In the genomic region with DNA sequence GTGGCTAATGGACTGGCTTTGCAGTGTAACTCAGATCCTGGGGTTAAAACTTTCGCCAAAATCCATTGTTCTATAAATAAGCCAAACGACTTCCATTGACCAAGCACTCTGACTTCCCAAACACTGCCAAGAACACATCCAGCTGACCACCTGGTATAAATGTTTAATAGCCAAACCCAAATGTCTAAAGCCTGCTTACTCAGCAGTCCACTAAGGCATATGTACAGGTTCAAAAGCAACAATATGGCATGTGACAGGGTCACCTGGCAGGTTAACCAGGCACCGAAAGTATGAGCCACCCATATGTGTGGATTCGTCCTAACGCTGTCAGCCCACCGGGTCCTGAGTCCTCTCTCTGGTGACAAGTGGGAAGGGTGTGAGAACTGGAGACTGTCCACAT, we compare ENCODE assay signal across 9 cellular contexts. TPM values are rescaled to one million over a fixed set of nuclear protein-coding genes. Genes with fewer than 3 reads are reported as not detected.
DNase-seq lines count a peak whose midpoint lies in the region; ATAC-seq, FAIRE-seq and TF ChIP-seq lines count a peak whose summit lies in the region.
"Had no signal": no experiment of that assay in that cellular context is flagged by ENCODE, and none has a peak within 500 bp of the region (broad histone marks: within the 10 kb centered on the region; RNA-seq: fewer than 3 reads in every experiment).

No MANE protein-coding gene starts in this region.

- POLR2A ChIA-PET in CD4-positive, alpha-beta T cell (lab: Charles Lee) = interaction anchor here (1.3 kb wide), 1 partner anchor 26 kb away, joined by 3 read pairs; no protein-coding TSS in a partner anchor

- peaks cover 61% of the 10 kb centered on the region for H3K36me3 Mint-ChIP-seq in CD4-positive, alpha-beta T cell (ENCODE audit: low read depth)

- 41 to 50% methylated on average over 6 of the region's 6 CpGs for WGBS in pancreas, 2 donors

- intact Hi-C loops in CD4-positive, alpha-beta T cell (cut with DNase I, micrococcal nuclease) = loop anchor here in 1 of 2 experiments (5.0 kb wide), 1 partner anchor 34 kb away; no protein-coding TSS in a partner anchor
- intact Hi-C loops in pancreas (cut with DNase I) = no loop called here

- no peak for FAIRE-seq in pancreas (lab: Jason Lieb, UNC)

- TF ChIP-seq POLR2A in Peyer's patch (IDR thresholded peaks at IDR 0.05) = no peak

- H3K27ac ChIP-seq in CD4-positive, alpha-beta T cell (ENCODE audit: low read depth, low read length) = no peak overlapping the region
- H3K27ac ChIP-seq in Peyer's patch (peak overlapping the region; percentile 99 to 100 (median 100)), pancreas (peak overlapping the region in 3 of 4 donors; percentile 97 to 99 (median 99))

- H3K4me3 ChIP-seq in Peyer's patch (peak overlapping the region in 2 of 4 donors; percentile 89 to 94), endocrine pancreas (ENCODE audit: control insufficient read depth, insufficient read depth, low read length) (no peak overlapping the region), pancreas (peak overlapping the region in 2 of 4 donors; percentile 83 to 97)

- H3K27me3 ChIP-seq in CD4-positive, alpha-beta T cell (ENCODE audit: control insufficient read depth, insufficient read depth, low read length) = no peaks in the 10 kb centered on the region
- no peaks in the 10 kb centered on the region for H3K27me3 ChIP-seq in Peyer's patch
- H3K27me3 ChIP-seq in endocrine pancreas (ENCODE audit: control insufficient read depth, insufficient read depth, low read length) = no peaks in the 10 kb centered on the region
- H3K27me3 ChIP-seq in pancreas = no peaks in the 10 kb centered on the region

- DNase-seq in CD4-positive, alpha-beta T cell = no peak
- DNase-seq in Peyer's patch = no peak
- DNase-seq in pancreas = no peak
- DNase-seq in A172 (ENCODE audit: low spot score) = no peak
- no peak for DNase-seq in NCI-H2029 (lab: John Stamatoyannopoulos, UW)
- no peak for DNase-seq in central memory CD4-positive, alpha-beta T cell
- DNase-seq: NCI-H2171 had no signal

- H3K36me3 ChIP-seq in Peyer's patch = peaks cover 0 to 24% (median 0%) of the 10 kb centered on the region in 3 donors
- no peaks in the 10 kb centered on the region for H3K36me3 ChIP-seq in endocrine pancreas (ENCODE audit: control insufficient read depth, insufficient read depth, low read length)
- no peaks in the 10 kb centered on the region for H3K36me3 ChIP-seq in pancreas

- H3K9ac ChIP-seq in endocrine pancreas (ENCODE audit: control insufficient read depth, insufficient read depth, low read length) = peak overlapping the region; percentile 0

- H3K4me1 Mint-ChIP-seq in CD4-positive, alpha-beta T cell (ENCODE audit: low read depth) = peaks cover 55% of the 10 kb centered on the region

- ATAC-seq in CD4-positive, alpha-beta T cell (ENCODE audit: poor library complexity) = no peak
- ATAC-seq in pancreas (no peak), GM18873 (IDR thresholded peaks at IDR 0.05; ENCODE audit: low FRiP score, unreplicated experiment) (no peak)

- TF ChIP-seq CTCF in CD4-positive, alpha-beta T cell (IDR thresholded peaks at IDR 0.05) = no peak
- TF ChIP-seq CTCF in Peyer's patch (IDR thresholded peaks at IDR 0.05) = no peak
- no peak for TF ChIP-seq CTCF in pancreas (IDR thresholded peaks at IDR 0.05)

- H3K27ac Mint-ChIP-seq in CD4-positive, alpha-beta T cell = peak overlapping the region; percentile 85

- CTCF ChIA-PET in CD4-positive, alpha-beta T cell (lab: Charles Lee) = interaction anchor here (1.0 kb wide), 1 partner anchor 13 kb away, joined by 3 read pairs; no protein-coding TSS in a partner anchor

- no peaks in the 10 kb centered on the region for H3K9me3 ChIP-seq in CD4-positive, alpha-beta T cell (ENCODE audit: control insufficient read depth, low read length)
- no peaks in the 10 kb centered on the region for H3K9me3 ChIP-seq in Peyer's patch
- H3K9me3 ChIP-seq in endocrine pancreas (ENCODE audit: control insufficient read depth, low read length) = no peaks in the 10 kb centered on the region
- no peaks in the 10 kb centered on the region for H3K9me3 ChIP-seq in pancreas

- H3K4me1 ChIP-seq in Peyer's patch = peaks cover 13 to 67% (median 37%) of the 10 kb centered on the region in 4 donors
- H3K4me1 ChIP-seq in endocrine pancreas (ENCODE audit: control insufficient read depth, insufficient read depth, low read length) = peaks cover 7% of the 10 kb centered on the region
- H3K4me1 ChIP-seq in pancreas = peaks cover 48 to 64% (median 51%) of the 10 kb centered on the region in 3 donors

- H3K27me3 Mint-ChIP-seq in CD4-positive, alpha-beta T cell = no peaks in the 10 kb centered on the region

- no peaks in the 10 kb centered on the region for H3K9me3 Mint-ChIP-seq in CD4-positive, alpha-beta T cell

- peak overlapping the region; percentile 90 for H3K4me3 Mint-ChIP-seq in CD4-positive, alpha-beta T cell

RNA-seq across cellular contexts. Expression of a gene that starts 2.1 kb away (rescaled TPM):
- 100 to 1,000 TPM; 277 to 286 TPM for total RNA-seq in CD4-positive, alpha-beta T cell
- total RNA-seq in Peyer's patch (100 to 1,000 TPM; 148 to 232 (median 215) TPM), pancreas (10 to 100 TPM; 47.1 to 81.6 (median 62.5) TPM)
- 100 to 1,000 TPM; 101 to 107 TPM for polyA plus RNA-seq in pancreas
- total RNA-seq in A172 (2014; rRNA removed; shearing (Covaris generic)) = 19.9 and 20.9 TPM in 2 replicates

RNA-seq across cellular contexts. Expression of a gene that starts 42.6 kb away (rescaled TPM):
- total RNA-seq in CD4-positive, alpha-beta T cell = 10 to 100 TPM; 93.4 to 99.0 TPM
- total RNA-seq in Peyer's patch (10 to 100 TPM; 18.9 to 55.0 (median 35.3) TPM), pancreas (10 to 100 TPM in 2 of 6 donors, 1 to 10 TPM in 4; 1.2 to 22.8 (median 4.2) TPM)
- 1 to 10 TPM; 3.5 TPM for polyA plus RNA-seq in pancreas
- total RNA-seq in A172 (2014; rRNA removed; shearing (Covaris generic)) = 65.3 and 66.7 TPM in 2 replicates

RNA-seq across cellular contexts. Expression of a gene that starts 46.0 kb away (rescaled TPM):
- total RNA-seq in CD4-positive, alpha-beta T cell = 100 to 1,000 TPM; 225 to 234 TPM
- total RNA-seq in Peyer's patch = 10 to 100 TPM in 3 of 4 donors, not detected in 1; 11.6 to 15.4 (median 15.2) TPM
- 1 to 10 TPM in 2 of 6 donors, under 1 TPM in 4; 0.28 to 1.3 (median 0.98) TPM for total RNA-seq in pancreas
- polyA plus RNA-seq in pancreas = 1 to 10 TPM in 1 of 2 donors, under 1 TPM in 1; 0.70 to 1.0 TPM
- not detected in 2 replicates for total RNA-seq in A172 (2014; rRNA removed; shearing (Covaris generic))

RNA-seq across cellular contexts. Expression of a gene that starts 58.8 kb away (rescaled TPM):
- 100 to 1,000 TPM; 129 to 135 TPM for total RNA-seq in CD4-positive, alpha-beta T cell
- total RNA-seq in Peyer's patch = 100 to 1,000 TPM in 2 of 4 donors, 10 to 100 TPM in 2; 28.2 to 144 (median 79.8) TPM
- total RNA-seq in pancreas = 10 to 100 TPM; 19.6 to 31.8 (median 22.9) TPM
- 100 to 1,000 TPM; 135 to 176 TPM for polyA plus RNA-seq in pancreas
- total RNA-seq in A172 (2014; rRNA removed; shearing (Covaris generic)) = 8.9 and 14.6 TPM in 2 replicates

Comparison
In these comparisons a context has a peak if more than half of its experiments do, and no peak if none do; other contexts are left out.
1. RNA of a gene that starts 46.0 kb away (total RNA-seq): 225 to 234 TPM in CD4-positive, alpha-beta T cell; 11.6 to 15.4 TPM in Peyer's patch, 0.28 to 1.3 TPM in pancreas and not detected in A172; every median in the first group is over 10 times any median in the second.